2 cellular contexts compared by ENCODE assay signal in the genomic region with DNA sequence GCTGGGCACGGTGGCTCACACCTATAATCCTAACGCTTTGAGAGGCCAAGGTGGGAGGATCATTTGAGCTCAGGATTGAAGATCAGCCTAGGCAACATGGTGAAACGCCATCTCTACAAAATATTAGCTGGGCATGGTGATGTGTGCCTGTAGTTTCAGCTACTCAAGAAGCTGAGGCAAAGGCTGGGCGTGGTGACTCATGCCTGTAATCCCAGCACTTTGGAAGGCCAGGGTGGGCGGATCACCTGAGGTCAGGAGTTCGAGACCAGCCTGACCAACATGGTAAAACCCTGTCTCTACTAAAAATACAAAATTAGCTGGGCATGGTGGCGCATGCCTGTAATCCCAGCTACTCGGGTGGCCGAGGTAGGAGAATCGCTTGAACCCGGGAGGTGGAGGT. TPM values are rescaled to one million over a fixed set of nuclear protein-coding genes. Genes with fewer than 3 reads are reported as not detected.
"Had no signal": no experiment of that assay in that cellular context is flagged by ENCODE, and none has a peak within 500 bp of the region (broad histone marks: within the 10 kb centered on the region; RNA-seq: fewer than 3 reads in every experiment).

No MANE protein-coding gene starts in this region.

RNA-seq across cellular contexts. Expression of gene GGT5, which starts 34.5 kb away (rescaled TPM):
- total RNA-seq: foreskin keratinocyte had no signal
- polyA plus RNA-seq: foreskin keratinocyte, immature natural killer cell had no signal
